Comparison of ENCODE assay signal across 22 cellular contexts in the genomic region with DNA sequence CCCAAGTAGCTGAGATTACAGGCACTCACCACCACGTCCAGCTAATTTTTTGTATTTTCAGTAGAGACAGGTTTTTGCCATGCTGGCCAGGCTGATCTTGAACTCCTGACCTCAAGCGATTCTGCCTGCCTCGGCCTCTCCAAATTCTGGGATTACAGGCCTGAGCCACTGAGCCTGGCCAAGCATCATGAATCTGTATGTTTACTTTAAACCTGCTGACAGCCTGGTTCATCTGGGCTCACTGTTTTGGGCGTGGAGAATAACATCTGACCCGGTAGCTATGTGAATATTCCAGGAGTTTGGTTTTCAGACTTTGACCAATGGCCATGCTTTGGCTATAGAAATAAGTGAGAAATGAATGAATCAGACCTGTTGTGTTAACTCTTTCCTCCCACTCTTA. TPM values are rescaled to one million over a fixed set of nuclear protein-coding genes. Genes with fewer than 3 reads are reported as not detected.
"Had no signal": no experiment of that assay in that cellular context is flagged by ENCODE, and none has a peak within 500 bp of the region (broad histone marks: within the 10 kb centered on the region; RNA-seq: fewer than 3 reads in every experiment).

No MANE protein-coding gene starts in this region.

RNA-seq across cellular contexts. Expression of a gene that starts 26.3 kb away (rescaled TPM):
- total RNA-seq: activated B cell treated with CpG ODN at 0.5 μM for 24 hours; activated CD4-positive, alpha-beta memory T cell treated with anti-CD3 and anti-CD28 coated beads for 36 hours; activated CD4-positive, alpha-beta T cell treated with anti-CD3 and anti-CD28 coated beads, Interleukin-2, amount 10 ng/mL, durations not matched to agents 24 days and 14 days; activated CD8-positive, alpha-beta memory T cell treated with anti-CD3 and anti-CD28 coated beads for 36 hours; activated CD8-positive, alpha-beta T cell treated with anti-CD3 and anti-CD28 coated beads for 36 hours; activated naive CD4-positive, alpha-beta T cell treated with anti-CD3 and anti-CD28 coated beads for 36 hours; activated naive CD4-positive, alpha-beta T cell treated with anti-CD3 and anti-CD28 coated beads, Interleukin-2, amount 50 U/mL, for 72 hours; activated naive CD8-positive, alpha-beta T cell treated with anti-CD3 and anti-CD28 coated beads for 36 hours; activated T-cell treated with anti-CD3 and anti-CD28 coated beads, Interleukin-2, amount 50 U/mL, for 4 hours; activated T-cell treated with anti-CD3 and anti-CD28 coated beads, Interleukin-2, amount 50 U/mL, for 72 hours; activated T-helper 1 cell treated with anti-CD3 and anti-CD28 coated beads, Interleukin-12 subunit alpha, Interleukin-12 subunit beta, Interleukin-2, Interleukin-4 antibody, amounts not matched to agents 30 ng/mL and 10 ng/mL and 1 ng/mL, durations not matched to agents 14 hours and 24 hours and 36 hours; activated T-helper 17 cell treated with anti-CD3 and anti-CD28 coated beads, Interleukin-2, amount 50 U/mL, for 72 hours; adrenal gland; aorta; astrocyte; body of pancreas; breast epithelium; cardiac muscle cell; chondrocyte; T-helper 1 cell treated with Interleukin-12 subunit alpha and Interleukin-12 subunit beta and Interleukin-4 antibody, amounts not matched to agents 30 ng/mL and 1 ng/mL, for 36 hours; T-helper 17 cell; T-helper 2 cell treated with Interferon-gamma antibody and Interleukin-4, amounts not matched to agents 100 ng/mL and 5 ng/mL, for 36 hours had no signal

RNA-seq across cellular contexts. Expression of a gene that starts 41.8 kb away (rescaled TPM):
- total RNA-seq: activated B cell treated with CpG ODN at 0.5 μM for 24 hours; activated CD4-positive, alpha-beta memory T cell treated with anti-CD3 and anti-CD28 coated beads for 36 hours; activated CD4-positive, alpha-beta T cell treated with anti-CD3 and anti-CD28 coated beads, Interleukin-2, amount 10 ng/mL, durations not matched to agents 24 days and 14 days; activated CD8-positive, alpha-beta memory T cell treated with anti-CD3 and anti-CD28 coated beads for 36 hours; activated CD8-positive, alpha-beta T cell treated with anti-CD3 and anti-CD28 coated beads for 36 hours; activated naive CD4-positive, alpha-beta T cell treated with anti-CD3 and anti-CD28 coated beads for 36 hours; activated naive CD4-positive, alpha-beta T cell treated with anti-CD3 and anti-CD28 coated beads, Interleukin-2, amount 50 U/mL, for 72 hours; activated naive CD8-positive, alpha-beta T cell treated with anti-CD3 and anti-CD28 coated beads for 36 hours; activated T-cell treated with anti-CD3 and anti-CD28 coated beads, Interleukin-2, amount 50 U/mL, for 72 hours; activated T-helper 1 cell treated with anti-CD3 and anti-CD28 coated beads, Interleukin-12 subunit alpha, Interleukin-12 subunit beta, Interleukin-2, Interleukin-4 antibody, amounts not matched to agents 30 ng/mL and 10 ng/mL and 1 ng/mL, durations not matched to agents 14 hours and 24 hours and 36 hours; activated T-helper 17 cell treated with anti-CD3 and anti-CD28 coated beads, Interleukin-2, amount 50 U/mL, for 72 hours; aorta; astrocyte; T-helper 1 cell treated with Interleukin-12 subunit alpha and Interleukin-12 subunit beta and Interleukin-4 antibody, amounts not matched to agents 30 ng/mL and 1 ng/mL, for 36 hours; T-helper 17 cell; T-helper 2 cell treated with Interferon-gamma antibody and Interleukin-4, amounts not matched to agents 100 ng/mL and 5 ng/mL, for 36 hours had no signal
